In the genomic region with DNA sequence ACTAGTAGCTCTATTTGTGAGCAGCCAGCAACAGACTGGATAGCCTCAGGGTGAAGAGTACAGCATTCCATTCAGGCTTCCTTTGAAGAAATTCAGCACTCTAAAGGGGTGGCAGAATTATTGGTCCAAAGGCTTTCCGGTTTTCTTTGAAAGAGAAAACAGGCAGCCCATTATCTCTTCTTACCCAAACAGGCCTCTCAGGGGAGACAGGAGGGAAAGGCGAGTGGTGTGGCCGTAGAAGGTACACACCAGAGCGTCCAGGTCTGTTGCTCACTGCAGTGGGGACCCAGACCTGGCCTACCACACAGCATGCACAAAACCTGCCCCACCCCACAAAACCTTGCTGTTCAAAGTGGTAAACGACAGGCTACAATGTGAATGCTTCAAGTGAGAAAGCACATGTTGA, we compare ENCODE assay signal across 12 cellular contexts.
DNase-seq lines count a peak whose midpoint lies in the region; ATAC-seq, FAIRE-seq and TF ChIP-seq lines count a peak whose summit lies in the region.
"Had no signal": no experiment of that assay in that cellular context is flagged by ENCODE, and none has a peak within 500 bp of the region (broad histone marks: within the 10 kb centered on the region; RNA-seq: fewer than 3 reads in every experiment).

No MANE protein-coding gene starts in this region.

- H3K27ac Mint-ChIP-seq in effector memory CD8-positive, alpha-beta T cell = no peak overlapping the region
- H3K27ac Mint-ChIP-seq: naive thymus-derived CD4-positive, alpha-beta T cell had no signal

- peak overlapping the region in 1 of 2 donors; percentile 31 for H3K9ac ChIP-seq in kidney (ENCODE audit: low read length in 2 of 2)

- H3K27me3 Mint-ChIP-seq in effector memory CD8-positive, alpha-beta T cell = no peaks in the 10 kb centered on the region
- H3K27me3 Mint-ChIP-seq: stimulated activated memory B cell treated with anti-CD40 and anti-IgM and Interleukin-4, amounts not matched to agents 10 μg/mL and 1 μg/mL and 100 μg/mL, for 72 hours had no signal

- H3K9me3 ChIP-seq in kidney (ENCODE audit: control insufficient read depth in 1 of 2, low read length in 2 of 2) = no peaks in the 10 kb centered on the region
- H3K9me3 ChIP-seq in upper lobe of left lung = no peaks in the 10 kb centered on the region
- H3K9me3 ChIP-seq in MG63 = no peaks in the 10 kb centered on the region

- intact Hi-C loops in kidney (cut with DNase I) = no loop called here

- H3K27me3 ChIP-seq in upper lobe of left lung (no peaks in the 10 kb centered on the region), MG63 (no peaks in the 10 kb centered on the region)

- H3K4me3 ChIP-seq in kidney (ENCODE audit: low read length in 2 of 2) (no peak overlapping the region), upper lobe of left lung (no peak overlapping the region), MG63 (no peak overlapping the region)

- in situ Hi-C loops in SK-MEL-5 (cut with HindIII; ENCODE audit: low pct_unique_long_range_greater_than_20kb, low sequenced_read_pairs) = no loop called here

- H3K27ac ChIP-seq in kidney (ENCODE audit: low read depth in 2 of 2, low read length in 2 of 2) = peak overlapping the region; percentile 40
- H3K27ac ChIP-seq in upper lobe of left lung = peak overlapping the region in 3 of 4 donors; percentile 40 to 77 (median 74)

- WGBS in upper lobe of left lung, 2 donors = 53 to 82% methylated on average over 5 of the region's 5 CpGs

- no peak overlapping the region for H3K4me3 Mint-ChIP-seq in effector memory CD8-positive, alpha-beta T cell
- H3K4me3 Mint-ChIP-seq: naive thymus-derived CD4-positive, alpha-beta T cell; stimulated activated memory B cell treated with anti-CD40 and anti-IgM and Interleukin-4, amounts not matched to agents 10 μg/mL and 1 μg/mL and 100 μg/mL, for 72 hours had no signal

- no peak for FAIRE-seq in kidney (lab: Jason Lieb, UNC)

- peak; percentile 29 for DNase-seq in NCI-H2227 (lab: John Stamatoyannopoulos, UW; ENCODE audit: unreplicated experiment)
- no peak for DNase-seq in NCI-H2227 treated with DMSO at 0.1 percent for 48 hours (lab: John Stamatoyannopoulos, UW)
- DNase-seq in SK-MEL-5 (ENCODE audit: low read depth, low spot score) = peak; percentile 91
- DNase-seq in kidney = no peak
- DNase-seq in upper lobe of left lung = no peak
- DNase-seq in MG63 = no peak
- DNase-seq in effector memory CD8-positive, alpha-beta T cell = no peak
- no peak for DNase-seq in midbrain (lab: John Stamatoyannopoulos, UW)
- DNase-seq: DND-41; naive thymus-derived CD4-positive, alpha-beta T cell; T-helper 9 cell had no signal

- TF ChIP-seq EP300 in upper lobe of left lung (IDR thresholded peaks at IDR 0.05) = no peak

- H3K36me3 ChIP-seq in kidney (ENCODE audit: control insufficient read depth in 1 of 2, insufficient read depth in 2 of 2, low read length in 2 of 2) = no peaks in the 10 kb centered on the region
- H3K36me3 ChIP-seq in upper lobe of left lung = no peaks in the 10 kb centered on the region
- H3K36me3 ChIP-seq in MG63 = no peaks in the 10 kb centered on the region; the same call in 1 of the 2 replicates

- H3K4me1 ChIP-seq in kidney (ENCODE audit: control insufficient read depth in 1 of 2, insufficient read depth in 1 of 2, low read depth in 1 of 2, low read length in 2 of 2) (peaks cover 36 to 70% of the 10 kb centered on the region in 2 donors), upper lobe of left lung (peaks cover 49 to 71% (median 57%) of the 10 kb centered on the region in 4 donors)

- ATAC-seq in upper lobe of left lung (ENCODE audit: low FRiP score in 2 of 2) = no peak
- ATAC-seq in effector memory CD8-positive, alpha-beta T cell (replicated peaks) = no peak
- ATAC-seq: naive thymus-derived CD4-positive, alpha-beta T cell; stimulated activated memory B cell treated with anti-CD40 and anti-IgM and Interleukin-4, amounts not matched to agents 10 μg/mL and 1 μg/mL and 100 μg/mL, for 72 hours had no signal

- H3K4me1 Mint-ChIP-seq in effector memory CD8-positive, alpha-beta T cell (ENCODE audit: low read depth in 2 of 2) = peaks cover 0 to 3% of the 10 kb centered on the region in 2 donors

- H3K9me3 Mint-ChIP-seq in effector memory CD8-positive, alpha-beta T cell = no peaks in the 10 kb centered on the region
- H3K9me3 Mint-ChIP-seq: naive thymus-derived CD4-positive, alpha-beta T cell; stimulated activated memory B cell treated with anti-CD40 and anti-IgM and Interleukin-4, amounts not matched to agents 10 μg/mL and 1 μg/mL and 100 μg/mL, for 72 hours had no signal

- no peak for TF ChIP-seq POLR2A in upper lobe of left lung (IDR thresholded peaks at IDR 0.05)

- H3K36me3 Mint-ChIP-seq in effector memory CD8-positive, alpha-beta T cell (ENCODE audit: insufficient read depth) = no peaks in the 10 kb centered on the region
- H3K36me3 Mint-ChIP-seq: naive thymus-derived CD4-positive, alpha-beta T cell; stimulated activated memory B cell treated with anti-CD40 and anti-IgM and Interleukin-4, amounts not matched to agents 10 μg/mL and 1 μg/mL and 100 μg/mL, for 72 hours had no signal

- TF ChIP-seq CTCF in kidney (IDR thresholded peaks at IDR 0.05; ENCODE audit: borderline replicate concordance, extremely low read depth, insufficient read depth) (no peak), upper lobe of left lung (IDR thresholded peaks at IDR 0.05) (no peak)

Comparison
In these comparisons a context has a peak if more than half of its experiments do, and no peak if none do; other contexts are left out.
1. DNase-seq: peak in NCI-H2227 (single experiment) and SK-MEL-5 (single experiment); none in NCI-H2227 treated with DMSO at 0.1 percent for 48 hours (single experiment), kidney (single experiment), upper lobe of left lung (0 of 2), MG63 (single experiment), effector memory CD8-positive, alpha-beta T cell (0 of 3) and midbrain (single experiment).